21 cellular contexts compared by ENCODE assay signal in genomic region chr3:179473565-179473964, GRCh38. TPM values are rescaled to one million over a fixed set of nuclear protein-coding genes. Genes with fewer than 3 reads are reported as not detected.
DNase-seq lines count a peak whose midpoint lies in the region; ATAC-seq and TF ChIP-seq lines count a peak whose summit lies in the region.
"Had no signal": no experiment of that assay in that cellular context is flagged by ENCODE, and none has a peak within 500 bp of the region (broad histone marks: within the 10 kb centered on the region; RNA-seq: fewer than 3 reads in every experiment).

No MANE protein-coding gene starts in this region.

- H3K27ac ChIP-seq in right cardiac atrium (ENCODE audit: low read length) (no peak overlapping the region), subcutaneous abdominal adipose tissue (ENCODE audit: low read depth, low read length) (peak overlapping the region; percentile 46)
- no peak overlapping the region for H3K27ac ChIP-seq in CD4-positive, alpha-beta T cell (ENCODE audit: low read depth, low read length)
- H3K27ac ChIP-seq: cardiac muscle cell had no signal

- no peaks in the 10 kb centered on the region for H3K36me3 Mint-ChIP-seq in CD4-positive, alpha-beta T cell (ENCODE audit: low read depth)
- H3K36me3 Mint-ChIP-seq: activated naive CD8-positive, alpha-beta T cell treated with anti-CD3 and anti-CD28 coated beads, Interleukin-2, amount 10 ng/mL, durations not matched to agents 7 days and 5 days; IgD-negative memory B cell had no signal

- no peak overlapping the region for H3K4me3 ChIP-seq in right cardiac atrium (ENCODE audit: low read length)
- peak overlapping the region in 2 of 5 donors; percentile 1 to 17 for H3K4me3 ChIP-seq in subcutaneous abdominal adipose tissue (ENCODE audit: low read depth in 1 of 5, low read length in 5 of 5)
- H3K4me3 ChIP-seq: cardiac muscle cell had no signal

- no peaks in the 10 kb centered on the region for H3K4me1 ChIP-seq in right cardiac atrium (ENCODE audit: control insufficient read depth, insufficient read depth, low read length)
- H3K4me1 ChIP-seq in subcutaneous abdominal adipose tissue (ENCODE audit: control insufficient read depth in 5 of 5, insufficient read depth in 5 of 5, low read length in 5 of 5) = peaks cover 0 to 7% (median 0%) of the 10 kb centered on the region in 5 donors

- H3K27ac Mint-ChIP-seq in CD4-positive, alpha-beta T cell = no peak overlapping the region
- H3K27ac Mint-ChIP-seq: activated naive CD8-positive, alpha-beta T cell treated with anti-CD3 and anti-CD28 coated beads, Interleukin-2, amount 10 ng/mL, durations not matched to agents 7 days and 5 days; endodermal cell had no signal

- H3K9me3 Mint-ChIP-seq in CD4-positive, alpha-beta T cell = no peaks in the 10 kb centered on the region
- H3K9me3 Mint-ChIP-seq: activated naive CD8-positive, alpha-beta T cell treated with anti-CD3 and anti-CD28 coated beads, Interleukin-2, amount 10 ng/mL, durations not matched to agents 7 days and 5 days; IgD-negative memory B cell had no signal

- H3K9me3 ChIP-seq in right cardiac atrium (ENCODE audit: control insufficient read depth, low read length) = no peaks in the 10 kb centered on the region
- no peaks in the 10 kb centered on the region for H3K9me3 ChIP-seq in subcutaneous abdominal adipose tissue (ENCODE audit: control insufficient read depth in 5 of 5, low read length in 5 of 5)
- no peaks in the 10 kb centered on the region for H3K9me3 ChIP-seq in CD4-positive, alpha-beta T cell (ENCODE audit: control insufficient read depth, low read length)

- DNase-seq in Right ventricle myocardium superior (no peak), cardiac septum (ENCODE audit: low spot score) (no peak), NOMO-1 (lab: John Stamatoyannopoulos, UW; ENCODE audit: unreplicated experiment in 2 of 2) (peak; percentile 53 to 91), right cardiac atrium (no peak), NCI-H345 treated with DMSO at 0.1 percent for 48 hours (lab: John Stamatoyannopoulos, UW; ENCODE audit: unreplicated experiment) (no peak), mucosa of gallbladder (ENCODE audit: low spot score) (no peak)
- DNase-seq in CD4-positive, alpha-beta T cell = no peak
- DNase-seq: 8988T; activated CD4-positive, alpha-beta T cell treated with anti-CD3 and anti-CD28 coated beads for 48 hours; activated naive CD8-positive, alpha-beta T cell treated with anti-CD3 and anti-CD28 coated beads, Interleukin-2, amount 10 ng/mL, durations not matched to agents 7 days and 5 days; activated T-cell treated with anti-CD3 and anti-CD28 coated beads for 4 hours; endodermal cell; foreskin melanocyte; GOT3; NCI-H1436; NCI-H446; stimulated activated CD4-positive, alpha-beta T cell treated with anti-CD3 and anti-CD28 coated beads, Interleukin-4, amount 100 ng/mL, for 24 hours; T-helper 2 cell had no signal

- H3K27me3 ChIP-seq in right cardiac atrium (ENCODE audit: control insufficient read depth, insufficient read depth) = no peaks in the 10 kb centered on the region
- no peaks in the 10 kb centered on the region for H3K27me3 ChIP-seq in subcutaneous abdominal adipose tissue (ENCODE audit: control insufficient read depth in 5 of 5, insufficient read depth in 4 of 5, low read length in 5 of 5)
- no peaks in the 10 kb centered on the region for H3K27me3 ChIP-seq in CD4-positive, alpha-beta T cell (ENCODE audit: control insufficient read depth, insufficient read depth, low read length)
- H3K27me3 ChIP-seq: cardiac muscle cell had no signal

- no peak overlapping the region for H3K9ac ChIP-seq in subcutaneous abdominal adipose tissue (ENCODE audit: low read length in 5 of 5)

- intact Hi-C loops in Right ventricle myocardium superior (cut with DNase I) = no loop called here
- intact Hi-C loops in cardiac septum (cut with DNase I) = loop anchor here (5.0 kb wide), 1 partner anchor 54 kb away; no protein-coding TSS in a partner anchor
- intact Hi-C loops in right cardiac atrium (cut with DNase I) = no loop called here
- intact Hi-C loops in CD4-positive, alpha-beta T cell (cut with DNase I, micrococcal nuclease) = no loop called here

- H3K27me3 Mint-ChIP-seq in CD4-positive, alpha-beta T cell = no peaks in the 10 kb centered on the region
- H3K27me3 Mint-ChIP-seq: activated naive CD8-positive, alpha-beta T cell treated with anti-CD3 and anti-CD28 coated beads, Interleukin-2, amount 10 ng/mL, durations not matched to agents 7 days and 5 days; IgD-negative memory B cell had no signal

- H3K4me3 Mint-ChIP-seq in CD4-positive, alpha-beta T cell = no peak overlapping the region
- H3K4me3 Mint-ChIP-seq: activated naive CD8-positive, alpha-beta T cell treated with anti-CD3 and anti-CD28 coated beads, Interleukin-2, amount 10 ng/mL, durations not matched to agents 7 days and 5 days; endodermal cell had no signal

- CTCF ChIA-PET in CD4-positive, alpha-beta T cell (lab: Charles Lee) = no interaction called here

- peaks cover 5% of the 10 kb centered on the region for H3K4me1 Mint-ChIP-seq in CD4-positive, alpha-beta T cell (ENCODE audit: low read depth)
- H3K4me1 Mint-ChIP-seq: activated naive CD8-positive, alpha-beta T cell treated with anti-CD3 and anti-CD28 coated beads, Interleukin-2, amount 10 ng/mL, durations not matched to agents 7 days and 5 days had no signal

- no peak for TF ChIP-seq CTCF in CD4-positive, alpha-beta T cell (IDR thresholded peaks at IDR 0.05)

- POLR2A ChIA-PET in CD4-positive, alpha-beta T cell (lab: Charles Lee) = no interaction called here

- WGBS in right cardiac atrium = 49% methylated on average over 4 of the region's 4 CpGs

- H3K36me3 ChIP-seq in subcutaneous abdominal adipose tissue (ENCODE audit: control insufficient read depth in 5 of 5, insufficient read depth in 5 of 5, low read length in 5 of 5) = no peaks in the 10 kb centered on the region
- H3K36me3 ChIP-seq: cardiac muscle cell had no signal

- ATAC-seq in Right ventricle myocardium superior (ENCODE audit: poor library complexity) = peak; percentile 51
- peak; percentile 40 to 57 for ATAC-seq in right cardiac atrium
- no peak for ATAC-seq in CD4-positive, alpha-beta T cell (ENCODE audit: poor library complexity)

RNA-seq across cellular contexts. Expression of gene GNB4, which starts 22.3 kb away (rescaled TPM):
- total RNA-seq in Right ventricle myocardium superior (13.6 TPM), cardiac septum (14.7 TPM), right cardiac atrium (10 to 100 TPM; 14.8 to 67.3 (median 17.3) TPM), mucosa of gallbladder (14.5 TPM)
- polyA plus RNA-seq in right cardiac atrium = 10.5 TPM
- under 1 TPM; 0.41 to 0.56 TPM for total RNA-seq in CD4-positive, alpha-beta T cell

Comparison
In these comparisons a context has a peak if more than half of its experiments do, and no peak if none do; other contexts are left out.
1. DNase-seq: peak in NOMO-1 (2 of 2); none in Right ventricle myocardium superior (single experiment), cardiac septum (single experiment), right cardiac atrium (0 of 3), CD4-positive, alpha-beta T cell (0 of 10), NCI-H345 treated with DMSO at 0.1 percent for 48 hours (single experiment) and mucosa of gallbladder (single experiment).